Comparison of ENCODE assay signal across 8 cellular contexts in genomic region chr6:36914227-36914794, GRCh38. TPM values are rescaled to one million over a fixed set of nuclear protein-coding genes. Genes with fewer than 3 reads are reported as not detected.
DNase-seq lines count a peak whose midpoint lies in the region; ATAC-seq and FAIRE-seq lines count a peak whose summit lies in the region.

No MANE protein-coding gene starts in this region.

- in situ Hi-C loops in ACHN (cut with HindIII; ENCODE audit: low pct_ligation_motif_present, low pct_unique_long_range_greater_than_20kb, low sequenced_read_pairs) = no loop called here

- H3K9me3 Mint-ChIP-seq in activated T-helper 17 cell treated with anti-CD3 and anti-CD28 coated beads, Interleukin-2, amount 50 U/mL, for 72 hours = no peaks in the 10 kb centered on the region

- no peak for FAIRE-seq in GM19239 (lab: Jason Lieb, UNC)

- peak; percentile 13 for ATAC-seq in activated T-helper 17 cell treated with anti-CD3 and anti-CD28 coated beads, Interleukin-2, amount 50 U/mL, for 72 hours (replicated peaks)
- ATAC-seq in HG02885 (IDR thresholded peaks at IDR 0.05; ENCODE audit: poor library complexity, unreplicated experiment) (no peak), GM18858 (IDR thresholded peaks at IDR 0.05; ENCODE audit: unreplicated experiment) (no peak)

- peaks cover 70% of the 10 kb centered on the region for H3K36me3 Mint-ChIP-seq in activated T-helper 17 cell treated with anti-CD3 and anti-CD28 coated beads, Interleukin-2, amount 50 U/mL, for 72 hours (ENCODE audit: low read depth)

- peak overlapping the region; percentile 77 for H3K4me3 Mint-ChIP-seq in activated T-helper 17 cell treated with anti-CD3 and anti-CD28 coated beads, Interleukin-2, amount 50 U/mL, for 72 hours

- H3K27ac Mint-ChIP-seq in activated T-helper 17 cell treated with anti-CD3 and anti-CD28 coated beads, Interleukin-2, amount 50 U/mL, for 72 hours = peak overlapping the region; percentile 84

- DNase-seq in ACHN (peak; percentile 80), HT-29 (ENCODE audit: low spot score) (peak; percentile 95), iPS-NIHi11 (ENCODE audit: low spot score) (peak; percentile 55), NCI-H2171 (lab: John Stamatoyannopoulos, UW) (no peak), GM19239 (ENCODE audit: insufficient read length, low spot score) (no peak)

- H3K27me3 Mint-ChIP-seq in activated T-helper 17 cell treated with anti-CD3 and anti-CD28 coated beads, Interleukin-2, amount 50 U/mL, for 72 hours = no peaks in the 10 kb centered on the region

- peaks cover 42% of the 10 kb centered on the region for H3K4me1 Mint-ChIP-seq in activated T-helper 17 cell treated with anti-CD3 and anti-CD28 coated beads, Interleukin-2, amount 50 U/mL, for 72 hours

RNA-seq across cellular contexts. Expression of gene C6orf89, which starts 28.6 kb away (rescaled TPM):
- 16.9 and 19.1 TPM in 2 replicates for total RNA-seq in HT-29 (2014; rRNA removed; shearing (Covaris generic))
- 10 to 100 TPM; 39.3 to 47.0 TPM for total RNA-seq in activated T-helper 17 cell treated with anti-CD3 and anti-CD28 coated beads, Interleukin-2, amount 50 U/mL, for 72 hours

RNA-seq across cellular contexts. Expression of gene PPIL1, which starts 39.7 kb away (rescaled TPM):
- 23.3 and 24.4 TPM in 2 replicates for total RNA-seq in HT-29 (2014; rRNA removed; shearing (Covaris generic))
- 10 to 100 TPM; 23.6 to 60.3 TPM for total RNA-seq in activated T-helper 17 cell treated with anti-CD3 and anti-CD28 coated beads, Interleukin-2, amount 50 U/mL, for 72 hours

RNA-seq across cellular contexts. Expression of gene PI16, which starts 40.2 kb away (rescaled TPM):
- 0.29 TPM in 1 of 2 replicates, not detected in the other for total RNA-seq in HT-29 (2014; rRNA removed; shearing (Covaris generic))
- 1 to 10 TPM; 1.8 to 2.1 TPM for total RNA-seq in activated T-helper 17 cell treated with anti-CD3 and anti-CD28 coated beads, Interleukin-2, amount 50 U/mL, for 72 hours

Comparison
In these comparisons a context has a peak if more than half of its experiments do, and no peak if none do; other contexts are left out.
1. DNase-seq: peak in ACHN (single experiment), HT-29 (single experiment) and iPS-NIHi11 (single experiment); none in NCI-H2171 (single experiment) and GM19239 (single experiment).